Comparison of ENCODE assay signal across 9 cellular contexts in the genomic region with DNA sequence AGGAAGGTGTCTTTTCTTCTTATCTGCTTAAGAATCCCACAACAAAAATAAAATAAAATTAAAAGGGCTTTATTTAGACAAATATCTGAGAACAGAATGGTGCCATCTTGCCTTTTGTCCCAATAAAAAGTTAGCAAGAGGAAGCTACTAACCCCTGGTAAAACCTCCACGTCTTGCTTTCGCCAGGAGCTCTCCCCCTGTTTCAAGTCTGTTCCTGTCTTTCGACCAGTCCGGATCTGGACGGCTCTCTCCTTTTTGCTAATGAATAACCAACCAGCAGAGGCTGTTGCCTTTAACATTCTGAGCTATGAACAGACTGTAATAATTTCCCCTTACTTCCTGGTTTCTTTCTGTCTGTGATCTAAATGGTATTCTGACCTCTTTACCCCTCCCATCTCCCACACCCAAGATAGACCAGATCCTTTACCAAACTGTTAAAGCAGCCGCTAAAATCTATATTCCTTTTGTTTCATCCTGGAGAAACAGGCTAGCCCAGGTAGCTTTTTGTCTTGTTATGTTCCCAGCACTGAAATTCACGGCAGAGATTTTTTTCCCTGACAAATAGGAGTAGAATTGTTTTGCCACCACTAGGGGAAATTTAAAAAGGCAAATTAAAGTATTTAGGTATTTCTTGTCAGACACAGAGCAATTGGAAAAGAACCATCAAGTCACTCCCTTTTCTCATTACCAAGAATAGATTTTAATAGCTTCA. TPM values are rescaled to one million over a fixed set of nuclear protein-coding genes. Genes with fewer than 3 reads are reported as not detected.
DNase-seq lines count a peak whose midpoint lies in the region; ATAC-seq and TF ChIP-seq lines count a peak whose summit lies in the region.
"Had no signal": no experiment of that assay in that cellular context is flagged by ENCODE, and none has a peak within 500 bp of the region (broad histone marks: within the 10 kb centered on the region; RNA-seq: fewer than 3 reads in every experiment).

A gene with protein sequence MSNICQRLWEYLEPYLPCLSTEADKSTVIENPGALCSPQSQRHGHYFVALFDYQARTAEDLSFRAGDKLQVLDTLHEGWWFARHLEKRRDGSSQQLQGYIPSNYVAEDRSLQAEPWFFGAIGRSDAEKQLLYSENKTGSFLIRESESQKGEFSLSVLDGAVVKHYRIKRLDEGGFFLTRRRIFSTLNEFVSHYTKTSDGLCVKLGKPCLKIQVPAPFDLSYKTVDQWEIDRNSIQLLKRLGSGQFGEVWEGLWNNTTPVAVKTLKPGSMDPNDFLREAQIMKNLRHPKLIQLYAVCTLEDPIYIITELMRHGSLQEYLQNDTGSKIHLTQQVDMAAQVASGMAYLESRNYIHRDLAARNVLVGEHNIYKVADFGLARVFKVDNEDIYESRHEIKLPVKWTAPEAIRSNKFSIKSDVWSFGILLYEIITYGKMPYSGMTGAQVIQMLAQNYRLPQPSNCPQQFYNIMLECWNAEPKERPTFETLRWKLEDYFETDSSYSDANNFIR (minus strand): TSS at position 320 of the 712 bp plus-strand sequence. CDS start 580 bp downstream, outside the sequence.

- CTCF ChIA-PET in SK-N-SH (lab: Yijun Ruan, JAX), result interaction anchor here (0.6 to 1.5 kb wide), 4 partner anchors 8 to 36 kb away, joined by 3 to 5 read pairs (median 4); no protein-coding TSS in a partner anchor

- no peak for ATAC-seq in GM19395 (IDR thresholded peaks at IDR 0.05; ENCODE audit: unreplicated experiment)

- WGBS in SK-N-SH (ENCODE audit: low lambda C conversion rate), result 60% methylated on average over 7 of the region's 7 CpGs
- 48 to 60% methylated on average over 7 of the region's 7 CpGs for WGBS in tibial nerve, 2 donors

- TF ChIP-seq CTCF in SK-N-SH (IDR thresholded peaks at IDR 0.05) (peak; percentile 34), tibial nerve (IDR thresholded peaks at IDR 0.05) (peak in 3 of 5 experiments; percentile 9 to 33 (median 24))

- H3K4me2 ChIP-seq in SK-N-SH, result no peak within 1 kb of the TSS
- H3K4me2 ChIP-seq: BLaER1 had no signal

- H3K36me3 ChIP-seq in SK-N-SH (replicated peaks in 1 of 2; ENCODE audit: control insufficient read depth in 1 of 2, insufficient read depth in 2 of 2, low read length in 1 of 2) (no peaks in the 10 kb centered on the region), tibial nerve (no peaks in the 10 kb centered on the region)
- H3K36me3 ChIP-seq: BLaER1 had no signal

- POLR2A ChIA-PET in SK-N-SH (lab: Yijun Ruan, JAX), result no interaction called here

- DNase-seq in DMS79 treated with DMSO at 0.1 percent for 48 hours (lab: John Stamatoyannopoulos, UW), result peak; percentile 21
- DNase-seq in DMS79 (lab: John Stamatoyannopoulos, UW), result no peak
- DNase-seq in SK-N-SH, result no peak
- DNase-seq in iris pigment epithelial cell (ENCODE audit: low read depth), result peak; percentile 40
- no peak for DNase-seq in tibial nerve (ENCODE audit: low spot score in 2 of 2)
- DNase-seq in NCI-H82 treated with DMSO at 0.1 percent for 48 hours (lab: John Stamatoyannopoulos, UW; ENCODE audit: unreplicated experiment), result no peak
- DNase-seq in cerebellum (ENCODE audit: low spot score), result no peak

- H3K27me3 ChIP-seq in SK-N-SH (ENCODE audit: insufficient read depth) (no peaks in the 10 kb centered on the region; the same call in 1 of the 2 replicates), tibial nerve (no peaks in the 10 kb centered on the region)
- H3K27me3 ChIP-seq: BLaER1 had no signal

- H3K9ac ChIP-seq in SK-N-SH, result no peak within 1 kb of the TSS
- H3K9ac ChIP-seq: BLaER1 had no signal

- TF ChIP-seq EP300 in SK-N-SH (IDR thresholded peaks at IDR 0.05; ENCODE audit: borderline replicate concordance in 1 of 2, low read depth in 1 of 2, low read length in 1 of 2), result no peak
- TF ChIP-seq EP300 in tibial nerve (IDR thresholded peaks at IDR 0.05), result no peak

- no peaks in the 10 kb centered on the region for H4K20me1 ChIP-seq in SK-N-SH (ENCODE audit: insufficient read depth)
- H4K20me1 ChIP-seq: BLaER1 had no signal

- peak within 1 kb of the TSS; percentile 56; the same call in 1 of the 2 replicates for H2AFZ ChIP-seq in SK-N-SH (ENCODE audit: low read depth)

- no peak for TF ChIP-seq POLR2A in tibial nerve (IDR thresholded peaks at IDR 0.05)

- H3K9me3 ChIP-seq in SK-N-SH, result no peaks in the 10 kb centered on the region
- no peaks in the 10 kb centered on the region for H3K9me3 ChIP-seq in tibial nerve
- H3K9me3 ChIP-seq: BLaER1 had no signal

- no peaks in the 10 kb centered on the region; a peak in 1 of 4 replicates for H3K4me1 ChIP-seq in SK-N-SH (ENCODE audit: control insufficient read depth in 1 of 2, insufficient read depth in 2 of 2, low read depth in 1 of 2, low read length in 1 of 2)
- peaks cover 0 to 7% (median 0%) of the 10 kb centered on the region in 4 donors for H3K4me1 ChIP-seq in tibial nerve
- H3K4me1 ChIP-seq: BLaER1 had no signal

- no peaks in the 10 kb centered on the region for H3K9me2 ChIP-seq in SK-N-SH

- H3F3A ChIP-seq in SK-N-SH (replicated peaks; ENCODE audit: insufficient read depth), result no peaks in the 10 kb centered on the region

- H3K4me3 ChIP-seq in SK-N-SH (ENCODE audit: low read depth in 2 of 2, low read length in 1 of 2) (no peak within 1 kb of the TSS), tibial nerve (peak within 1 kb of the TSS in 3 of 4 donors; percentile 3 to 44 (median 42))
- H3K4me3 ChIP-seq: BLaER1 had no signal

- no peak for TF ChIP-seq RAD21 in SK-N-SH (IDR thresholded peaks at IDR 0.05; ENCODE audit: low read length)

- H3K27ac ChIP-seq in SK-N-SH (ENCODE audit: low read depth in 2 of 2, low read length in 1 of 2) (no peak within 1 kb of the TSS), tibial nerve (peak within 1 kb of the TSS in 3 of 4 donors; percentile 50 to 66 (median 65))
- H3K27ac ChIP-seq: BLaER1 had no signal

- no peaks in the 10 kb centered on the region for H3K79me2 ChIP-seq in SK-N-SH (ENCODE audit: insufficient read depth)

TF ChIP-seq in SK-N-SH, 30 proteins besides CTCF, POLR2A, EP300 and RAD21:
- TF ChIP-seq MEF2A (IDR thresholded peaks at IDR 0.05; ENCODE audit: borderline replicate concordance, low read depth), result no peak
- TF ChIP-seq TCF12 (IDR thresholded peaks at IDR 0.05), result no peak
- no peak for TF ChIP-seq ZBTB33 (IDR thresholded peaks at IDR 0.05; ENCODE audit: borderline replicate concordance, low read depth)
- no peak for TF ChIP-seq POLR2AphosphoS5 (IDR thresholded peaks at IDR 0.05; ENCODE audit: low read depth, low read length)
- no peak for TF ChIP-seq GABPA (IDR thresholded peaks at IDR 0.05; ENCODE audit: low read depth)
TF ChIP-seq in SK-N-SH: peak in this region for 0.

RNA-seq across cellular contexts. Expression of the gene that starts here (rescaled TPM):
- under 0.01 and 0.02 TPM in 2 replicates for polyA plus RNA-seq in SK-N-SH (2012; rRNA removed)
- under 0.01 and 0.01 TPM in 2 replicates for polyA plus RNA-seq in SK-N-SH (2012; cell fraction: cytosol; rRNA removed)
- under 0.01 and 0.01 TPM in 2 replicates for polyA plus RNA-seq in SK-N-SH (2012; cell fraction: nucleus; rRNA removed)
- total RNA-seq in tibial nerve (1 to 10 TPM in 2 of 4 donors, under 1 TPM in 2; 0.78 to 1.3 (median 0.97) TPM), cerebellum (0.36 TPM)

Comparison
In these comparisons a context has a peak if more than half of its experiments do, and no peak if none do; other contexts are left out.
1. DNase-seq: peak in DMS79 treated with DMSO at 0.1 percent for 48 hours (single experiment) and iris pigment epithelial cell (single experiment); none in DMS79 (single experiment), SK-N-SH (single experiment), tibial nerve (0 of 2), NCI-H82 treated with DMSO at 0.1 percent for 48 hours (single experiment) and cerebellum (single experiment).
2. H3K27ac ChIP-seq: peak in tibial nerve (3 of 4); none in SK-N-SH (0 of 2).
3. H3K4me3 ChIP-seq: peak in tibial nerve (3 of 4); none in SK-N-SH (0 of 2).